In genomic region chr3:126201168-126201567, GRCh38 we compare ENCODE assay signal across 26 cellular contexts. TPM values are rescaled to one million over a fixed set of nuclear protein-coding genes. Genes with fewer than 3 reads are reported as not detected.
"Had no signal": no experiment of that assay in that cellular context is flagged by ENCODE, and none has a peak within 500 bp of the region (broad histone marks: within the 10 kb centered on the region; RNA-seq: fewer than 3 reads in every experiment).

No MANE protein-coding gene starts in this region.

- H3K27me3 ChIP-seq: gastroesophageal sphincter, right lobe of liver, transverse colon, uterus had no signal

- H3K4me3 ChIP-seq: coronary artery, gastroesophageal sphincter, lung, psoas muscle, right lobe of liver, stomach, thoracic aorta, transverse colon, uterus had no signal

- ATAC-seq: esophagus mucosa; gastroesophageal sphincter; left ventricle myocardium superior; naive thymus-derived CD8-positive, alpha-beta T cell; psoas muscle; right lobe of liver; stimulated activated naive B cell treated with anti-CD40 and anti-IgM and Interleukin-4, amounts not matched to agents 10 μg/mL and 1 μg/mL and 100 μg/mL, for 72 hours had no signal

- H3K9me3 ChIP-seq: gastroesophageal sphincter, neutrophil, psoas muscle, right lobe of liver, stomach, thoracic aorta, transverse colon, uterus had no signal

- DNase-seq: effector CD4-positive, alpha-beta T cell; endodermal cell; foreskin fibroblast; glutamatergic neuron; immature natural killer cell; left ventricle myocardium superior; mesendoderm; naive thymus-derived CD8-positive, alpha-beta T cell; psoas muscle; retina; right lobe of liver; stimulated activated CD4-positive, alpha-beta T cell treated with anti-CD3 and anti-CD28 coated beads, Interleukin-15, amount 100 ng/mL, for 24 hours; stimulated activated CD4-positive, alpha-beta T cell treated with anti-CD3 and anti-CD28 coated beads, Interleukin-2, amount 100 ng/mL, for 24 hours; stimulated activated CD4-positive, alpha-beta T cell treated with anti-CD3 and anti-CD28 coated beads, Interleukin-4, amount 100 ng/mL, for 4 hours; stimulated activated naive B cell treated with anti-CD40 and anti-IgM and Interleukin-4, amounts not matched to agents 10 μg/mL and 1 μg/mL and 100 μg/mL, for 72 hours; stomach; substantia nigra; transverse colon; uterus had no signal

- H3K4me1 ChIP-seq: transverse colon had no signal

- H3K27ac ChIP-seq: coronary artery, gastroesophageal sphincter, neutrophil, psoas muscle, right lobe of liver, stomach, thoracic aorta, transverse colon, uterus had no signal

- H3K36me3 ChIP-seq: gastroesophageal sphincter, neutrophil, right lobe of liver, stomach, thoracic aorta, transverse colon, uterus had no signal

RNA-seq across cellular contexts. Expression of gene ALDH1L1, which starts 20.8 kb away (rescaled TPM):
- total RNA-seq: dermis microvascular lymphatic vessel endothelial cell; naive thymus-derived CD8-positive, alpha-beta T cell had no signal
